ENCODE assay signal across 10 cellular contexts in genomic region chr17:32327911-32328310, GRCh38. TPM values are rescaled to one million over a fixed set of nuclear protein-coding genes. Genes with fewer than 3 reads are reported as not detected.
DNase-seq lines count a peak whose midpoint lies in the region; ATAC-seq and TF ChIP-seq lines count a peak whose summit lies in the region.
"Had no signal": no experiment of that assay in that cellular context is flagged by ENCODE, and none has a peak within 500 bp of the region (broad histone marks: within the 10 kb centered on the region; RNA-seq: fewer than 3 reads in every experiment).

No MANE protein-coding gene starts in this region.

- H4K20me1 ChIP-seq in BLaER1 treated with 17β-estradiol and CSF1 and Interleukin-3, amounts not matched to agents 10 nM and 100 nM, result no peaks in the 10 kb centered on the region

- intact Hi-C loops in colonic mucosa (cut with DNase I), result no loop called here

- H3K27ac Mint-ChIP-seq in activated CD4-positive, alpha-beta T cell treated with anti-CD3 and anti-CD28 coated beads, Interleukin-2, amount 10 ng/mL, durations not matched to agents 7 days and 5 days, result peak overlapping the region; percentile 19
- H3K27ac Mint-ChIP-seq in stimulated activated memory B cell treated with anti-CD40 and anti-IgM and Interleukin-4, amounts not matched to agents 10 μg/mL and 1 μg/mL and 100 μg/mL, for 72 hours, result peak overlapping the region; percentile 78

- peaks cover 64% of the 10 kb centered on the region for H3K4me1 Mint-ChIP-seq in activated CD4-positive, alpha-beta T cell treated with anti-CD3 and anti-CD28 coated beads, Interleukin-2, amount 10 ng/mL, durations not matched to agents 7 days and 5 days
- H3K4me1 Mint-ChIP-seq in stimulated activated memory B cell treated with anti-CD40 and anti-IgM and Interleukin-4, amounts not matched to agents 10 μg/mL and 1 μg/mL and 100 μg/mL, for 72 hours, result peaks cover 29% of the 10 kb centered on the region

- no peak overlapping the region for H3K4me3 ChIP-seq in BLaER1 treated with 17β-estradiol and CSF1 and Interleukin-3, amounts not matched to agents 10 nM and 100 nM
- H3K4me3 ChIP-seq in colonic mucosa, result no peak overlapping the region
- H3K4me3 ChIP-seq: HAP-1 had no signal

- H3K27me3 Mint-ChIP-seq in activated CD4-positive, alpha-beta T cell treated with anti-CD3 and anti-CD28 coated beads, Interleukin-2, amount 10 ng/mL, durations not matched to agents 7 days and 5 days, result no peaks in the 10 kb centered on the region
- H3K27me3 Mint-ChIP-seq in stimulated activated memory B cell treated with anti-CD40 and anti-IgM and Interleukin-4, amounts not matched to agents 10 μg/mL and 1 μg/mL and 100 μg/mL, for 72 hours, result no peaks in the 10 kb centered on the region

- no peak for TF ChIP-seq CTCF in colonic mucosa (IDR thresholded peaks at IDR 0.05)

- POLR2A ChIA-PET in activated CD4-positive, alpha-beta T cell treated with anti-CD3 and anti-CD28 coated beads, Interleukin-2, amount 10 ng/mL, durations not matched to agents 7 days and 5 days (lab: Charles Lee), result no interaction called here

- no peaks in the 10 kb centered on the region for H3K9me3 ChIP-seq in BLaER1 treated with 17β-estradiol and CSF1 and Interleukin-3, amounts not matched to agents 10 nM and 100 nM (replicated peaks in 1 of 11)
- H3K9me3 ChIP-seq in colonic mucosa, result no peaks in the 10 kb centered on the region
- H3K9me3 ChIP-seq: HAP-1 had no signal

- H3K4me1 ChIP-seq in BLaER1 treated with 17β-estradiol and CSF1 and Interleukin-3, amounts not matched to agents 10 nM and 100 nM, result peaks cover 59 to 100% (median 85%) of the 10 kb centered on the region in 10 experiments
- no peaks in the 10 kb centered on the region for H3K4me1 ChIP-seq in colonic mucosa
- H3K4me1 ChIP-seq: HAP-1 had no signal

- H3K9ac ChIP-seq in BLaER1 treated with 17β-estradiol and CSF1 and Interleukin-3, amounts not matched to agents 10 nM and 100 nM, result peak overlapping the region in 1 of 11 experiments; percentile 10; a peak in 2 of 22 replicates
- no peak overlapping the region for H3K9ac ChIP-seq in colonic mucosa (ENCODE audit: low read depth in 2 of 2, low read length in 2 of 2)

- H3K27me3 ChIP-seq in BLaER1 treated with 17β-estradiol and CSF1 and Interleukin-3, amounts not matched to agents 10 nM and 100 nM, result no peaks in the 10 kb centered on the region
- H3K27me3 ChIP-seq in colonic mucosa, result no peaks in the 10 kb centered on the region

- no peak for ATAC-seq in stimulated activated memory B cell treated with anti-CD40 and anti-IgM and Interleukin-4, amounts not matched to agents 10 μg/mL and 1 μg/mL and 100 μg/mL, for 72 hours

- CTCF ChIA-PET in activated CD4-positive, alpha-beta T cell treated with anti-CD3 and anti-CD28 coated beads, Interleukin-2, amount 10 ng/mL, durations not matched to agents 7 days and 5 days (lab: Charles Lee), result interaction anchor here (1.4 to 1.7 kb wide), 3 partner anchors 13 to 82 kb away, joined by 5 to 10 read pairs (median 9); partner anchors contain the start of gene C17orf75

- no peak overlapping the region for H3K4me3 Mint-ChIP-seq in activated CD4-positive, alpha-beta T cell treated with anti-CD3 and anti-CD28 coated beads, Interleukin-2, amount 10 ng/mL, durations not matched to agents 7 days and 5 days
- H3K4me3 Mint-ChIP-seq in stimulated activated memory B cell treated with anti-CD40 and anti-IgM and Interleukin-4, amounts not matched to agents 10 μg/mL and 1 μg/mL and 100 μg/mL, for 72 hours, result no peak overlapping the region

- peak overlapping the region in 8 of 11 experiments; percentile 69 to 90 (median 78); a peak in 16 of 22 replicates for H3K4me2 ChIP-seq in BLaER1 treated with 17β-estradiol and CSF1 and Interleukin-3, amounts not matched to agents 10 nM and 100 nM

- peaks cover 2% of the 10 kb centered on the region for H3K9me3 Mint-ChIP-seq in activated CD4-positive, alpha-beta T cell treated with anti-CD3 and anti-CD28 coated beads, Interleukin-2, amount 10 ng/mL, durations not matched to agents 7 days and 5 days
- H3K9me3 Mint-ChIP-seq in stimulated activated memory B cell treated with anti-CD40 and anti-IgM and Interleukin-4, amounts not matched to agents 10 μg/mL and 1 μg/mL and 100 μg/mL, for 72 hours, result no peaks in the 10 kb centered on the region

- peaks cover 0 to 10% (median 6%) of the 10 kb centered on the region in 11 experiments; a peak in 13 of 22 replicates for H3K36me3 ChIP-seq in BLaER1 treated with 17β-estradiol and CSF1 and Interleukin-3, amounts not matched to agents 10 nM and 100 nM
- no peaks in the 10 kb centered on the region for H3K36me3 ChIP-seq in colonic mucosa

- H3K36me3 Mint-ChIP-seq in activated CD4-positive, alpha-beta T cell treated with anti-CD3 and anti-CD28 coated beads, Interleukin-2, amount 10 ng/mL, durations not matched to agents 7 days and 5 days (ENCODE audit: low read depth), result peaks cover 16% of the 10 kb centered on the region
- H3K36me3 Mint-ChIP-seq in stimulated activated memory B cell treated with anti-CD40 and anti-IgM and Interleukin-4, amounts not matched to agents 10 μg/mL and 1 μg/mL and 100 μg/mL, for 72 hours, result no peaks in the 10 kb centered on the region

- H3K27ac ChIP-seq in BLaER1 treated with 17β-estradiol and CSF1 and Interleukin-3, amounts not matched to agents 10 nM and 100 nM, result peak overlapping the region in 9 of 11 experiments; percentile 31 to 99 (median 93); a peak in 18 of 22 replicates
- no peak overlapping the region for H3K27ac ChIP-seq in substantia nigra (ENCODE audit: low read depth, low read length, poor library complexity, severe bottlenecking)
- no peak overlapping the region for H3K27ac ChIP-seq in colonic mucosa
- H3K27ac ChIP-seq: 22Rv1 had no signal

- DNase-seq in activated CD4-positive, alpha-beta T cell treated with anti-CD3 and anti-CD28 coated beads, Interleukin-2, amount 10 ng/mL, durations not matched to agents 7 days and 5 days, result no peak
- no peak for DNase-seq in activated CD4-positive, alpha-beta T cell treated with anti-CD3 and anti-CD28 coated beads, Interleukin-2, amount 50 U/mL, for 1 hour
- peak; percentile 35 for DNase-seq in islet precursor cell
- no peak for DNase-seq in substantia nigra (lab: John Stamatoyannopoulos, UW)
- DNase-seq in colonic mucosa, result no peak
- DNase-seq: DMS53 had no signal

RNA-seq across cellular contexts. Expression of gene C17orf75, which starts 14.1 kb away (rescaled TPM):
- total RNA-seq in activated CD4-positive, alpha-beta T cell treated with anti-CD3 and anti-CD28 coated beads, Interleukin-2, amount 10 ng/mL, durations not matched to agents 7 days and 5 days, result 10 to 100 TPM; 25.8 to 27.7 TPM
- total RNA-seq in colonic mucosa, result 10 to 100 TPM; 12.5 to 13.4 TPM

RNA-seq across cellular contexts. Expression of gene ZNF207, which starts 22.0 kb away (rescaled TPM):
- total RNA-seq in activated CD4-positive, alpha-beta T cell treated with anti-CD3 and anti-CD28 coated beads, Interleukin-2, amount 10 ng/mL, durations not matched to agents 7 days and 5 days, result 100 to 1,000 TPM; 249 to 278 TPM
- total RNA-seq in colonic mucosa, result 100 to 1,000 TPM; 147 to 151 TPM

Comparison
In these comparisons a context has a peak if more than half of its experiments do, and no peak if none do; other contexts are left out.
1. H3K27ac ChIP-seq: peak in BLaER1 treated with 17β-estradiol and CSF1 and Interleukin-3, amounts not matched to agents 10 nM and 100 nM (9 of 11); none in substantia nigra (single experiment) and colonic mucosa (single experiment).